28 cellular contexts compared by ENCODE assay signal in genomic region chr5:109878887-109879286, GRCh38.
"Had no signal": no experiment of that assay in that cellular context is flagged by ENCODE, and none has a peak within 500 bp of the region (broad histone marks: within the 10 kb centered on the region; RNA-seq: fewer than 3 reads in every experiment).

No MANE protein-coding gene starts in this region.

- H3K36me3 ChIP-seq: left lung, lower lobe of right lung, pancreas, prostate gland, stomach, thyroid gland, transverse colon, upper lobe of left lung, vagina had no signal

- H3K9me3 ChIP-seq: left lung, lower lobe of right lung, pancreas, prostate gland, stomach, testis, thyroid gland, transverse colon, upper lobe of left lung, vagina had no signal

- H3K27ac ChIP-seq: left lung, lower lobe of right lung, pancreas, prostate gland, skin epidermis, stomach, testis, thyroid gland, transverse colon, upper lobe of left lung, vagina had no signal

- ATAC-seq: left colon; left lung; lower lobe of right lung; naive thymus-derived CD8-positive, alpha-beta T cell; pancreas; right cardiac atrium; sciatic nerve; stimulated activated naive B cell treated with anti-CD40 and anti-IgM and Interleukin-4, amounts not matched to agents 10 μg/mL and 1 μg/mL and 100 μg/mL, for 72 hours; stimulated activated naive CD8-positive, alpha-beta T cell treated with anti-CD3 and anti-CD28 coated beads, Interleukin-15, Interleukin-2, amounts not matched to agents 100 U/mL and 50 U/mL, for 24 hours had no signal

- H3K4me1 ChIP-seq: left lung, lower lobe of right lung, pancreas, prostate gland, stomach, testis, thyroid gland, transverse colon, upper lobe of left lung, vagina had no signal

- H3K27me3 ChIP-seq: left lung, pancreas, stomach, testis, thyroid gland, transverse colon, upper lobe of left lung, vagina had no signal

- DNase-seq: islet precursor cell; kidney glomerular epithelial cell; left colon; left lung; lower lobe of right lung; mammary epithelial cell; mesenchymal stem cell; naive thymus-derived CD8-positive, alpha-beta T cell; nucleus accumbens; pancreas; posterior cingulate gyrus; retina; right cardiac atrium; stimulated activated CD4-positive, alpha-beta T cell treated with anti-CD3 and anti-CD28 coated beads, Interleukin-12 subunit alpha, Interleukin-12 subunit beta, amount 100 ng/mL, for 4 hours; stimulated activated CD4-positive, alpha-beta T cell treated with anti-CD3 and anti-CD28 coated beads, Interleukin-15, amount 100 ng/mL, for 24 hours; stimulated activated CD4-positive, alpha-beta T cell treated with anti-CD3 and anti-CD28 coated beads, Interleukin-2, amount 100 ng/mL, for 24 hours; stimulated activated CD4-positive, alpha-beta T cell treated with anti-CD3 and anti-CD28 coated beads, Interleukin-4, amount 100 ng/mL, for 1 hour; stimulated activated naive B cell treated with anti-CD40 and anti-IgM and Interleukin-4, amounts not matched to agents 10 μg/mL and 1 μg/mL and 100 μg/mL, for 72 hours; stimulated activated naive CD8-positive, alpha-beta T cell treated with anti-CD3 and anti-CD28 coated beads, Interleukin-15, Interleukin-2, amounts not matched to agents 100 U/mL and 50 U/mL, for 24 hours; stomach; testis; thyroid gland; transverse colon; upper lobe of left lung had no signal

- H3K4me3 ChIP-seq: left lung, lower lobe of right lung, pancreas, prostate gland, skin epidermis, stomach, testis, thyroid gland, transverse colon, upper lobe of left lung, vagina had no signal
